Comparison of ENCODE assay signal across 35 cellular contexts in genomic region chr2:103172821-103173220, GRCh38.
"Had no signal": no experiment of that assay in that cellular context is flagged by ENCODE, and none has a peak within 500 bp of the region (broad histone marks: within the 10 kb centered on the region; RNA-seq: fewer than 3 reads in every experiment).

No MANE protein-coding gene starts in this region.

- H3K36me3 Mint-ChIP-seq: activated CD4-positive, alpha-beta memory T cell treated with anti-CD3 and anti-CD28 coated beads for 36 hours; activated naive CD4-positive, alpha-beta T cell treated with anti-CD3 and anti-CD28 coated beads, Interleukin-2, amount 50 U/mL, for 72 hours; activated naive CD8-positive, alpha-beta T cell treated with anti-CD3 and anti-CD28 coated beads for 36 hours had no signal

- H3K4me1 Mint-ChIP-seq: activated B cell treated with CpG ODN at 0.5 μM for 24 hours; activated T-helper 17 cell treated with anti-CD3 and anti-CD28 coated beads, Interleukin-2, amount 50 U/mL, for 72 hours had no signal

- H3K27me3 Mint-ChIP-seq: activated B cell treated with CpG ODN at 0.5 μM for 24 hours; activated CD4-positive, alpha-beta memory T cell treated with anti-CD3 and anti-CD28 coated beads for 36 hours; activated CD4-positive, alpha-beta T cell treated with anti-CD3 and anti-CD28 coated beads, Interleukin-2, amount 10 ng/mL, durations not matched to agents 24 days and 14 days; activated CD8-positive, alpha-beta T cell treated with anti-CD3 and anti-CD28 coated beads for 36 hours had no signal

- H3K4me3 ChIP-seq: adrenal gland, body of pancreas had no signal

- H3K27me3 ChIP-seq: adrenal gland, body of pancreas, brain microvascular endothelial cell had no signal

- FAIRE-seq: astrocyte, TTC549 had no signal

- H3K9me3 ChIP-seq: adrenal gland, body of pancreas had no signal

- DNase-seq: activated B cell treated with CpG ODN at 0.5 μM for 24 hours; activated CD4-positive, alpha-beta memory T cell treated with anti-CD3 and anti-CD28 coated beads for 36 hours; activated CD4-positive, alpha-beta T cell treated with anti-CD3 and anti-CD28 coated beads for 4 hours; activated CD4-positive, alpha-beta T cell treated with anti-CD3 and anti-CD28 coated beads, Interleukin-2, amount 10 ng/mL, durations not matched to agents 24 days and 14 days; activated CD4-positive, alpha-beta T cell treated with anti-CD3 and anti-CD28 coated beads, Interleukin-2, amount 50 U/mL, for 1 hour; activated CD4-positive, alpha-beta T cell treated with anti-CD3 and anti-CD28 coated beads, Interleukin-2, amount 50 U/mL, for 4 hours; activated CD4-positive, CD25-positive, alpha-beta regulatory T cell treated with anti-CD3 and anti-CD28 coated beads, Interleukin-2, amount 50 U/mL, for 72 hours; activated CD8-positive, alpha-beta memory T cell treated with anti-CD3 and anti-CD28 coated beads, Interleukin-2, amount 50 U/mL, for 4 hours; activated CD8-positive, alpha-beta T cell treated with anti-CD3 and anti-CD28 coated beads for 36 hours; activated effector memory CD4-positive, alpha-beta T cell treated with anti-CD3 and anti-CD28 coated beads, Interleukin-2, amount 50 U/mL, for 16 hours; activated gamma-delta T cell treated with Interleukin-2 at 50 U/mL for 16 hours; activated naive CD4-positive, alpha-beta T cell; activated naive CD4-positive, alpha-beta T cell treated with anti-CD3 and anti-CD28 coated beads for 36 hours; activated naive CD4-positive, alpha-beta T cell treated with anti-CD3 and anti-CD28 coated beads, Interleukin-2, amount 50 U/mL, for 16 hours; activated naive CD8-positive, alpha-beta T cell treated with anti-CD3 and anti-CD28 coated beads for 36 hours; activated T-cell treated with anti-CD3 and anti-CD28 coated beads for 4 hours; activated T-cell treated with anti-CD3 and anti-CD28 coated beads, Interleukin-2, amount 50 U/mL, for 1 hour; activated T-cell treated with anti-CD3 and anti-CD28 coated beads, Interleukin-2, amount 50 U/mL, for 4 hours; activated T-cell treated with anti-CD3 and anti-CD28 coated beads, Interleukin-2, amount 50 U/mL, for 72 hours; adrenal gland; amniotic stem cell; aorta; body of pancreas; brain microvascular endothelial cell; central memory CD4-positive, alpha-beta T cell; T-helper 2 cell; T-helper 9 cell had no signal

- H3K4me3 Mint-ChIP-seq: activated B cell treated with CpG ODN at 0.5 μM for 24 hours; activated CD4-positive, alpha-beta memory T cell treated with anti-CD3 and anti-CD28 coated beads for 36 hours; activated CD4-positive, alpha-beta T cell treated with anti-CD3 and anti-CD28 coated beads, Interleukin-2, amount 10 ng/mL, durations not matched to agents 24 days and 14 days; activated CD8-positive, alpha-beta T cell treated with anti-CD3 and anti-CD28 coated beads for 36 hours; activated naive CD4-positive, alpha-beta T cell treated with anti-CD3 and anti-CD28 coated beads for 36 hours; activated naive CD8-positive, alpha-beta T cell treated with anti-CD3 and anti-CD28 coated beads for 36 hours; activated T-cell treated with anti-CD3 and anti-CD28 coated beads, Interleukin-2, amount 50 U/mL, for 4 hours; activated T-cell treated with anti-CD3 and anti-CD28 coated beads, Interleukin-2, amount 50 U/mL, for 72 hours; activated T-helper 1 cell treated with anti-CD3 and anti-CD28 coated beads, Interleukin-12 subunit alpha, Interleukin-12 subunit beta, Interleukin-2, Interleukin-4 antibody, amounts not matched to agents 30 ng/mL and 10 ng/mL and 1 ng/mL, durations not matched to agents 14 hours and 24 hours and 36 hours; activated T-helper 17 cell treated with anti-CD3 and anti-CD28 coated beads, Interleukin-2, amount 50 U/mL, for 72 hours; T-helper 1 cell treated with Interleukin-12 subunit alpha and Interleukin-12 subunit beta and Interleukin-4 antibody, amounts not matched to agents 30 μg/mL and 1 μg/mL, for 36 hours; T-helper 2 cell treated with Interferon-gamma antibody and Interleukin-4, amounts not matched to agents 5 μg/mL and 100 μg/mL, for 36 hours had no signal

- H3K9me3 Mint-ChIP-seq: activated T-cell treated with anti-CD3 and anti-CD28 coated beads, Interleukin-2, amount 50 U/mL, for 4 hours; T-helper 1 cell treated with Interleukin-12 subunit alpha and Interleukin-12 subunit beta and Interleukin-4 antibody, amounts not matched to agents 30 μg/mL and 1 μg/mL, for 36 hours; T-helper 2 cell treated with Interferon-gamma antibody and Interleukin-4, amounts not matched to agents 5 μg/mL and 100 μg/mL, for 36 hours had no signal

- H3K36me3 ChIP-seq: adrenal gland, brain microvascular endothelial cell had no signal

- H3K4me1 ChIP-seq: adrenal gland, body of pancreas had no signal

- H3K27ac Mint-ChIP-seq: activated B cell treated with CpG ODN at 0.5 μM for 24 hours; activated CD4-positive, alpha-beta memory T cell treated with anti-CD3 and anti-CD28 coated beads for 36 hours; activated CD4-positive, alpha-beta T cell treated with anti-CD3 and anti-CD28 coated beads, Interleukin-2, amount 10 ng/mL, durations not matched to agents 24 days and 14 days; activated CD8-positive, alpha-beta T cell treated with anti-CD3 and anti-CD28 coated beads for 36 hours; activated naive CD4-positive, alpha-beta T cell treated with anti-CD3 and anti-CD28 coated beads for 36 hours; activated naive CD4-positive, alpha-beta T cell treated with anti-CD3 and anti-CD28 coated beads, Interleukin-2, amount 50 U/mL, for 72 hours; activated naive CD8-positive, alpha-beta T cell treated with anti-CD3 and anti-CD28 coated beads for 36 hours; activated T-cell treated with anti-CD3 and anti-CD28 coated beads, Interleukin-2, amount 50 U/mL, for 72 hours; activated T-helper 1 cell treated with anti-CD3 and anti-CD28 coated beads, Interleukin-12 subunit alpha, Interleukin-12 subunit beta, Interleukin-2, Interleukin-4 antibody, amounts not matched to agents 30 ng/mL and 10 ng/mL and 1 ng/mL, durations not matched to agents 14 hours and 24 hours and 36 hours; activated T-helper 17 cell treated with anti-CD3 and anti-CD28 coated beads, Interleukin-2, amount 50 U/mL, for 72 hours; T-helper 1 cell treated with Interleukin-12 subunit alpha and Interleukin-12 subunit beta and Interleukin-4 antibody, amounts not matched to agents 30 μg/mL and 1 μg/mL, for 36 hours; T-helper 2 cell treated with Interferon-gamma antibody and Interleukin-4, amounts not matched to agents 5 μg/mL and 100 μg/mL, for 36 hours had no signal

- ATAC-seq: activated CD8-positive, alpha-beta T cell treated with anti-CD3 and anti-CD28 coated beads for 36 hours; activated naive CD4-positive, alpha-beta T cell treated with anti-CD3 and anti-CD28 coated beads, Interleukin-2, amount 50 U/mL, for 72 hours; activated T-cell treated with anti-CD3 and anti-CD28 coated beads, Interleukin-2, amount 50 U/mL, for 4 hours; activated T-cell treated with anti-CD3 and anti-CD28 coated beads, Interleukin-2, amount 50 U/mL, for 72 hours; activated T-helper 17 cell treated with anti-CD3 and anti-CD28 coated beads, Interleukin-2, amount 50 U/mL, for 72 hours; body of pancreas had no signal

- H3K27ac ChIP-seq: adrenal gland, body of pancreas, brain microvascular endothelial cell, VCaP had no signal
